22 cellular contexts compared by ENCODE assay signal in genomic region chr13:43551897-43552456, GRCh38.
DNase-seq lines count a peak whose midpoint lies in the region; ATAC-seq, FAIRE-seq and TF ChIP-seq lines count a peak whose summit lies in the region.
"Had no signal": no experiment of that assay in that cellular context is flagged by ENCODE, and none has a peak within 500 bp of the region (broad histone marks: within the 10 kb centered on the region; RNA-seq: fewer than 3 reads in every experiment).

No MANE protein-coding gene starts in this region.

- peak; percentile 64 for DNase-seq in GM12865 (ENCODE audit: low read depth)
- DNase-seq in HCT116 (ENCODE audit: low read depth, low spot score): no peak
- DNase-seq in GM12878 (ENCODE audit: low read depth, low spot score): no peak
- no peak for DNase-seq in progenitor cell of endocrine pancreas (ENCODE audit: low spot score, unreplicated experiment)
- no peak for DNase-seq in activated naive CD4-positive, alpha-beta T cell treated with Interleukin-2 at 50 U/mL for 16 hours
- DNase-seq in NCI-H1048 (lab: John Stamatoyannopoulos, UW): no peak
- no peak for DNase-seq in NOMO-1 (lab: John Stamatoyannopoulos, UW; ENCODE audit: unreplicated experiment in 2 of 2)
- no peak for DNase-seq in NCI-H524 treated with DMSO at 0.1 percent for 48 hours (lab: John Stamatoyannopoulos, UW)
- DNase-seq: CD4-positive, alpha-beta T cell; DMS79 treated with DMSO at 0.1 percent for 48 hours; H9; IMR-90; NCI-H1436 treated with DMSO at 0.1 percent for 48 hours; NCI-H2029; NCI-H2171; NCI-H446; NCI-H69; NK-92 treated with Interleukin-12 subunit alpha and Interleukin-12 subunit beta, amount 100 ng/mL, for 24 hours; OCI-M1; Right ventricle myocardium superior had no signal

- BruUV-seq in HCT116 (replicated peaks; lab: Mats Ljungman, UMichigan): no TSS peak
- no TSS peak for BruUV-seq in GM12878 (replicated peaks; lab: Mats Ljungman, UMichigan)

- H3K4me1 ChIP-seq in HCT116 (ENCODE audit: control insufficient read depth in 1 of 2, insufficient read depth in 2 of 2, low read length in 2 of 2) (peaks cover 0 to 10% of the 10 kb centered on the region in 2 experiments; a peak in 1 of 4 replicates), GM12878 (ENCODE audit: control insufficient read depth, insufficient read depth, low read length) (peaks cover 7% of the 10 kb centered on the region; the same call in 1 of the 2 replicates)

- no peak for TF ChIP-seq CTCF in GM12865 (IDR thresholded peaks at IDR 0.05; ENCODE audit: insufficient read depth, low read depth, low read length, missing control alignments)
- TF ChIP-seq CTCF in HCT116 (IDR thresholded peaks at IDR 0.05 in 2 of 3, conservative IDR thresholded peaks at IDR 0.05 in 1 of 3; ENCODE audit: borderline replicate concordance in 1 of 3, insufficient read depth in 1 of 3, low read depth in 2 of 3, low read length in 2 of 3): no peak
- TF ChIP-seq CTCF in GM12878 (IDR thresholded peaks at IDR 0.05 in 2 of 3, conservative IDR thresholded peaks at IDR 0.05 in 1 of 3; ENCODE audit: control insufficient read depth in 2 of 3, extremely low read depth in 1 of 3, insufficient read depth in 1 of 3, low read depth in 3 of 3, low read length in 3 of 3): no peak
- no peak for TF ChIP-seq CTCF in progenitor cell of endocrine pancreas (IDR thresholded peaks at IDR 0.05; ENCODE audit: unreplicated experiment)

- TF ChIP-seq EP300 in GM12878 (IDR thresholded peaks at IDR 0.05; ENCODE audit: borderline replicate concordance in 1 of 2, control insufficient read depth in 1 of 2, low read depth in 2 of 2, low read length in 2 of 2): no peak

- H3K4me3 ChIP-seq in GM12865 (ENCODE audit: low read depth, low read length) (no peak overlapping the region), HCT116 (replicated peaks in 1 of 2; ENCODE audit: low read depth in 1 of 2, low read length in 2 of 2) (no peak overlapping the region), GM12878 (no peak overlapping the region)
- H3K4me3 ChIP-seq: A549 had no signal

- peak; percentile 77 for ATAC-seq in HCT116
- ATAC-seq in GM12878: peak; percentile 66
- ATAC-seq: A549 had no signal

- RAD21 ChIA-PET in HCT116 (lab: Charles Lee; ENCODE audit: low non-redundant PET in 1 of 2, low total read pairs in 2 of 2, uncharacterized antibody in 2 of 2, unreplicated experiment in 2 of 2) (no interaction called here), GM12878 (lab: Charles Lee; ENCODE audit: unreplicated experiment) (no interaction called here)

- no peak for TF ChIP-seq RAD21 in HCT116 (IDR thresholded peaks at IDR 0.05; ENCODE audit: low read depth)
- TF ChIP-seq RAD21 in GM12878 (IDR thresholded peaks at IDR 0.05; ENCODE audit: insufficient read depth, low read depth, low read length): no peak

- no peaks in the 10 kb centered on the region for H3K9me3 Mint-ChIP-seq in progenitor cell of endocrine pancreas (ENCODE audit: low read depth)
- H3K9me3 Mint-ChIP-seq: CD4-positive, alpha-beta T cell; H9 had no signal

- no peaks in the 10 kb centered on the region for H3K9me2 ChIP-seq in HCT116 (ENCODE audit: insufficient read depth)

- intact Hi-C loops in HCT116 (cut with micrococcal nuclease): no loop called here
- intact Hi-C loops in GM12878 (cut with micrococcal nuclease; ENCODE audit: unreplicated experiment): no loop called here

- no peak overlapping the region for H3K9ac ChIP-seq in HCT116 (ENCODE audit: low read length)
- no peak overlapping the region for H3K9ac ChIP-seq in GM12878 (ENCODE audit: control insufficient read depth, insufficient read depth, low read length)

- in situ Hi-C loops in GM12878 (cut with MboI): no loop called here

- peak overlapping the region; percentile 22; the same call in 1 of the 2 replicates for H3K4me2 ChIP-seq in HCT116 (ENCODE audit: low read length)
- H3K4me2 ChIP-seq in GM12878 (ENCODE audit: control insufficient read depth, insufficient read depth): no peak overlapping the region
- H3K4me2 ChIP-seq: A549 had no signal

- no peak for FAIRE-seq in GM12878 (lab: Jason Lieb, UNC)
- FAIRE-seq: A549, HTR-8/SVneo had no signal

- POLR2A ChIA-PET in HCT116 (lab: Charles Lee) (no interaction called here), GM12878 (lab: Charles Lee) (no interaction called here)

- H3K36me3 ChIP-seq in HCT116 (ENCODE audit: control insufficient read depth in 1 of 2, insufficient read depth in 2 of 2, low read length in 2 of 2) (no peaks in the 10 kb centered on the region), GM12878 (ENCODE audit: control insufficient read depth in 2 of 2, insufficient read depth in 2 of 2, low read length in 1 of 2) (no peaks in the 10 kb centered on the region)

- no peak overlapping the region for H3K27ac ChIP-seq in HCT116 (ENCODE audit: low read depth, low read length)
- no peak overlapping the region for H3K27ac ChIP-seq in GM12878 (ENCODE audit: control insufficient read depth, insufficient read depth)
- H3K27ac ChIP-seq: A549 had no signal

- H3K27me3 ChIP-seq in HCT116 (ENCODE audit: insufficient read depth, low read length) (no peaks in the 10 kb centered on the region; the same call in 1 of the 2 replicates), GM12878 (replicated peaks in 1 of 2; ENCODE audit: control insufficient read depth in 2 of 2, insufficient read depth in 2 of 2, low read length in 1 of 2) (no peaks in the 10 kb centered on the region)

- SMC1A ChIA-PET in GM12878 (lab: Charles Lee; ENCODE audit: uncharacterized antibody, unreplicated experiment): interaction anchor here (1.2 kb wide), 1 partner anchor 246 kb away, joined by 3 read pairs; no protein-coding TSS in a partner anchor

- 33% methylated on average over 3 of the region's 3 CpGs for WGBS in GM12878 (ENCODE audit: insufficient coverage, insufficient replicate concordance, low lambda C conversion rate, missing lambda C conversion rate)

- no peak overlapping the region for H2AFZ ChIP-seq in HCT116 (ENCODE audit: low read depth, low read length, poor library complexity, severe bottlenecking)
- no peak overlapping the region for H2AFZ ChIP-seq in GM12878 (ENCODE audit: control insufficient read depth, low read depth, low read length)

- H3K4me1 Mint-ChIP-seq in progenitor cell of endocrine pancreas (ENCODE audit: low read depth): peaks cover 34% of the 10 kb centered on the region
- H3K4me1 Mint-ChIP-seq: H9 had no signal

- TF ChIP-seq POLR2A in HCT116 (IDR thresholded peaks at IDR 0.05; ENCODE audit: borderline replicate concordance, extremely low read depth, insufficient read depth, insufficient read length) (no peak), GM12878 (IDR thresholded peaks at IDR 0.05; ENCODE audit: low read depth, low read length) (no peak)

- H3K9me3 ChIP-seq in HCT116 (ENCODE audit: control insufficient read depth in 1 of 2, insufficient read depth in 1 of 2, low read depth in 1 of 2, low read length in 2 of 2) (no peaks in the 10 kb centered on the region), GM12878 (replicated peaks; ENCODE audit: control insufficient read depth, insufficient read depth, low read length) (no peaks in the 10 kb centered on the region)
- H3K9me3 ChIP-seq: A549 had no signal

- H3K27me3 Mint-ChIP-seq in progenitor cell of endocrine pancreas: no peaks in the 10 kb centered on the region

- CTCF ChIA-PET in HCT116 (lab: Charles Lee) (no interaction called here), GM12878 (lab: Yijun Ruan, JAX) (no interaction called here)

- H4K20me1 ChIP-seq in HCT116 (ENCODE audit: insufficient read depth) (no peaks in the 10 kb centered on the region), GM12878 (ENCODE audit: control insufficient read depth, insufficient read depth) (no peaks in the 10 kb centered on the region)

- no peaks in the 10 kb centered on the region for H3K79me2 ChIP-seq in HCT116 (ENCODE audit: insufficient read depth, low read length)
- no peaks in the 10 kb centered on the region for H3K79me2 ChIP-seq in GM12878 (ENCODE audit: control insufficient read depth, insufficient read depth, low read length)

- no peaks in the 10 kb centered on the region for H3K36me3 Mint-ChIP-seq in progenitor cell of endocrine pancreas (ENCODE audit: insufficient read depth)

- H3K4me3 Mint-ChIP-seq in progenitor cell of endocrine pancreas (ENCODE audit: low read depth): peak overlapping the region; percentile 10
- H3K4me3 Mint-ChIP-seq: CD4-positive, alpha-beta T cell; H9 had no signal

- H3K27ac Mint-ChIP-seq in progenitor cell of endocrine pancreas: peak overlapping the region; percentile 98
- H3K27ac Mint-ChIP-seq: CD4-positive, alpha-beta T cell; H9 had no signal

TF ChIP-seq in HCT116, 20 proteins besides CTCF, POLR2A, EP300 and RAD21 (continues in another document):
- no peak for TF ChIP-seq EZH2phosphoT487 (IDR thresholded peaks at IDR 0.05; ENCODE audit: borderline replicate concordance)

TF ChIP-seq in GM12878, 131 proteins besides CTCF, POLR2A, EP300 and RAD21 (continues in another document):
- no peak for TF ChIP-seq NFIC (IDR thresholded peaks at IDR 0.05; ENCODE audit: low read depth, low read length)
- TF ChIP-seq IRF5 (IDR thresholded peaks at IDR 0.05; ENCODE audit: borderline replicate concordance): no peak
- TF ChIP-seq ZZZ3 (IDR thresholded peaks at IDR 0.05; ENCODE audit: control insufficient read depth, insufficient read length, low read depth): no peak
- TF ChIP-seq NKRF (conservative IDR thresholded peaks at IDR 0.05): no peak
- no peak for TF ChIP-seq RB1 (IDR thresholded peaks at IDR 0.05; ENCODE audit: borderline replicate concordance)
